Comparison of ENCODE assay signal across 8 cellular contexts in the genomic region with DNA sequence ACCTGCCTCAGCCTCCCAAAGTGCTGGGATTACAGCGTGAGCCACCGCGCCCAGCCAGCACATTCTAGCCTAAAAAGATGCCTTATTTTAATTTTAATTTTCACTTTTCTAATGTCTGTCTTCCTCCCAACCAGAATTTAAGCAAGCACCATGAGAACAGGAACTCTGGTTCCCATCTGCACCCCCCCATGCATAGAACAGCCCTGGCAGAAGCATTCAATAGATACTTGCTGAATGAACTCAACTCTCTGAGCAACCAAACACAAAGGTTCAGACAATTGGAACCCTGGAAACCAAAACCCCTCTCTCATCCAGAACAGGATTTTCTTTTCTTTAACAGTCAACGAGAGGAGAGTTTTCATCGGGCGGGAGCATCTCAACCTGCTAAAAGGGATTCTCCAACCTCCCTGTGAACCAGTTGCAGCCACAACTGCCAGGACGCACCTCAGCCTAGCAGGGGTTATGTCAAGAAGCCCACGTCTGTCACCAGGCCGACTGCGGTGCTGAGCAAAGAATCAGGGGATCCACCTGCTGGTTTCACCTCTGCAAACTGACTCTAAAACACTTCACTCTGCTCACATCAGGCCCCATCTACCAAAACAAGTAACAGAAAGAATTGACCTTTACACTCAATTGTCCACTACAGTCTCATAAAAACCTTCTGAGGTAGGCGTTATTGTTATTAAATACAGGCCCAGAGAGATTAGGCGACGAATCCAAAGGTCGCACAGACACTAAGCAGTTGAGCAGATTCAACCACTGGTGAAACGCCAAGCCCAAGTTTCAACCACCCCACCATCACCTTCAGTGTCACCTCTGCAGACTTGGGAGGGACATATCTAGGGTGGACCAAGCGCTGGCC. TPM values are rescaled to one million over a fixed set of nuclear protein-coding genes. Genes with fewer than 3 reads are reported as not detected.
DNase-seq lines count a peak whose midpoint lies in the region; ATAC-seq, FAIRE-seq and TF ChIP-seq lines count a peak whose summit lies in the region.

No MANE protein-coding gene starts in this region.

- peaks cover 31% of the 10 kb centered on the region for H3K4me1 Mint-ChIP-seq in activated CD4-positive, alpha-beta T cell treated with anti-CD3 and anti-CD28 coated beads, Interleukin-2, amount 10 ng/mL, durations not matched to agents 24 days and 14 days
- peaks cover 34% of the 10 kb centered on the region for H3K4me1 Mint-ChIP-seq in activated CD8-positive, alpha-beta T cell treated with anti-CD3 and anti-CD28 coated beads for 36 hours (ENCODE audit: low read depth)

- H3K4me3 Mint-ChIP-seq in activated CD4-positive, alpha-beta T cell treated with anti-CD3 and anti-CD28 coated beads, Interleukin-2, amount 10 ng/mL, durations not matched to agents 24 days and 14 days, result peak overlapping the region; percentile 86
- peak overlapping the region; percentile 80 for H3K4me3 Mint-ChIP-seq in activated CD8-positive, alpha-beta T cell treated with anti-CD3 and anti-CD28 coated beads for 36 hours

- H3K27ac Mint-ChIP-seq in activated CD4-positive, alpha-beta T cell treated with anti-CD3 and anti-CD28 coated beads, Interleukin-2, amount 10 ng/mL, durations not matched to agents 24 days and 14 days, result peak overlapping the region; percentile 42
- peak overlapping the region; percentile 62 for H3K27ac Mint-ChIP-seq in activated CD8-positive, alpha-beta T cell treated with anti-CD3 and anti-CD28 coated beads for 36 hours

- no peaks in the 10 kb centered on the region for H3K9me3 Mint-ChIP-seq in activated CD4-positive, alpha-beta T cell treated with anti-CD3 and anti-CD28 coated beads, Interleukin-2, amount 10 ng/mL, durations not matched to agents 24 days and 14 days
- no peaks in the 10 kb centered on the region for H3K9me3 Mint-ChIP-seq in activated CD8-positive, alpha-beta T cell treated with anti-CD3 and anti-CD28 coated beads for 36 hours

- H3K9ac ChIP-seq in kidney (ENCODE audit: low read length in 2 of 2), result peak overlapping the region; percentile 34 to 56

- H3K4me1 ChIP-seq in kidney (ENCODE audit: control insufficient read depth in 1 of 2, insufficient read depth in 1 of 2, low read depth in 1 of 2, low read length in 2 of 2) (peaks cover 8 to 23% of the 10 kb centered on the region in 2 donors), testis (peaks cover 39% of the 10 kb centered on the region)

- 50 to 56% methylated on average over 14 to 16 of the region's 16 CpGs for WGBS in testis, 2 donors

- H3K27me3 ChIP-seq in testis, result no peaks in the 10 kb centered on the region

- H3K27ac ChIP-seq in kidney (ENCODE audit: low read depth in 2 of 2, low read length in 2 of 2), result no peak overlapping the region
- H3K27ac ChIP-seq in testis, result no peak overlapping the region

- POLR2A ChIA-PET in activated CD8-positive, alpha-beta T cell treated with anti-CD3 and anti-CD28 coated beads for 36 hours (lab: Charles Lee), result interaction anchor here (11.0 kb wide), 1 partner anchor 14 kb away, joined by 395 read pairs; no protein-coding TSS in a partner anchor

- CTCF ChIA-PET in activated CD8-positive, alpha-beta T cell treated with anti-CD3 and anti-CD28 coated beads for 36 hours (lab: Charles Lee), result no interaction called here

- no peak for FAIRE-seq in kidney (lab: Jason Lieb, UNC)

- H3K27me3 Mint-ChIP-seq in activated CD4-positive, alpha-beta T cell treated with anti-CD3 and anti-CD28 coated beads, Interleukin-2, amount 10 ng/mL, durations not matched to agents 24 days and 14 days, result no peaks in the 10 kb centered on the region
- no peaks in the 10 kb centered on the region for H3K27me3 Mint-ChIP-seq in activated CD8-positive, alpha-beta T cell treated with anti-CD3 and anti-CD28 coated beads for 36 hours

- no peak for DNase-seq in activated CD4-positive, alpha-beta T cell treated with anti-CD3 and anti-CD28 coated beads, Interleukin-2, amount 10 ng/mL, durations not matched to agents 24 days and 14 days
- no peak for DNase-seq in activated CD4-positive, alpha-beta T cell treated with anti-CD3 and anti-CD28 coated beads for 4 hours
- peak; percentile 59 for DNase-seq in activated CD8-positive, alpha-beta T cell treated with anti-CD3 and anti-CD28 coated beads for 36 hours
- DNase-seq in kidney, result no peak
- DNase-seq in testis, result no peak
- DNase-seq in D341Med (ENCODE audit: low spot score), result no peak

- no peak for TF ChIP-seq CTCF in activated CD8-positive, alpha-beta T cell treated with anti-CD3 and anti-CD28 coated beads for 36 hours (IDR thresholded peaks at IDR 0.05)
- TF ChIP-seq CTCF in kidney (IDR thresholded peaks at IDR 0.05; ENCODE audit: borderline replicate concordance, extremely low read depth, insufficient read depth) (no peak), testis (IDR thresholded peaks at IDR 0.05) (no peak)

- peaks cover 33% of the 10 kb centered on the region for H3K36me3 Mint-ChIP-seq in activated CD4-positive, alpha-beta T cell treated with anti-CD3 and anti-CD28 coated beads, Interleukin-2, amount 10 ng/mL, durations not matched to agents 24 days and 14 days (ENCODE audit: low read depth)
- peaks cover 18% of the 10 kb centered on the region for H3K36me3 Mint-ChIP-seq in activated CD8-positive, alpha-beta T cell treated with anti-CD3 and anti-CD28 coated beads for 36 hours (ENCODE audit: low read depth)

- peaks cover 4 to 23% of the 10 kb centered on the region in 2 donors for H3K36me3 ChIP-seq in kidney (ENCODE audit: control insufficient read depth in 1 of 2, insufficient read depth in 2 of 2, low read length in 2 of 2)
- H3K36me3 ChIP-seq in testis (ENCODE audit: low read depth, missing control alignments), result no peaks in the 10 kb centered on the region

- H3K4me3 ChIP-seq in kidney (ENCODE audit: low read length in 2 of 2) (peak overlapping the region; percentile 53 to 74), testis (peak overlapping the region; percentile 64 to 67)

- peak; percentile 40 for ATAC-seq in activated CD8-positive, alpha-beta T cell treated with anti-CD3 and anti-CD28 coated beads for 36 hours
- no peak for ATAC-seq in GM18519 (IDR thresholded peaks at IDR 0.05; ENCODE audit: low FRiP score, unreplicated experiment)
- no peak for ATAC-seq in GM21447 (IDR thresholded peaks at IDR 0.05; ENCODE audit: unreplicated experiment)

- intact Hi-C loops in activated CD4-positive, alpha-beta T cell treated with anti-CD3 and anti-CD28 coated beads, Interleukin-2, amount 10 ng/mL, durations not matched to agents 24 days and 14 days (cut with micrococcal nuclease), result no loop called here
- intact Hi-C loops in activated CD8-positive, alpha-beta T cell treated with anti-CD3 and anti-CD28 coated beads for 36 hours (cut with micrococcal nuclease), result no loop called here
- intact Hi-C loops in kidney (cut with DNase I) (no loop called here), testis (cut with DNase I; ENCODE audit: low total_unique reads) (no loop called here)

- H3K9me3 ChIP-seq in kidney (ENCODE audit: control insufficient read depth in 1 of 2, low read length in 2 of 2), result no peaks in the 10 kb centered on the region
- H3K9me3 ChIP-seq in testis, result no peaks in the 10 kb centered on the region

- TF ChIP-seq POLR2A in testis (IDR thresholded peaks at IDR 0.05), result no peak

RNA-seq across cellular contexts. Expression of gene KIAA2013, which starts 1.7 kb away (rescaled TPM):
- 34.1 and 36.5 TPM in 2 replicates for total RNA-seq in activated CD4-positive, alpha-beta T cell treated with anti-CD3 and anti-CD28 coated beads, Interleukin-2, amount 10 ng/mL, durations not matched to agents 24 days and 14 days
- 10 to 100 TPM; 23.5 to 25.5 TPM for total RNA-seq in activated CD8-positive, alpha-beta T cell treated with anti-CD3 and anti-CD28 coated beads for 36 hours
- total RNA-seq in kidney (42.5 TPM), testis (100 to 1,000 TPM; 140 to 144 TPM)
- polyA plus RNA-seq in kidney (ENCODE audit: insufficient read depth, low read depth, low replicate concordance) (52.1 TPM), testis (ENCODE audit: insufficient read depth, low read depth, low replicate concordance) (73.5 TPM)

RNA-seq across cellular contexts. Expression of gene PLOD1, which starts 10.0 kb away (rescaled TPM):
- total RNA-seq in activated CD4-positive, alpha-beta T cell treated with anti-CD3 and anti-CD28 coated beads, Interleukin-2, amount 10 ng/mL, durations not matched to agents 24 days and 14 days, result 40.3 and 40.6 TPM in 2 replicates
- 10 to 100 TPM; 21.5 to 22.0 TPM for total RNA-seq in activated CD8-positive, alpha-beta T cell treated with anti-CD3 and anti-CD28 coated beads for 36 hours
- total RNA-seq in kidney, result 58.8 TPM
- 103 TPM for polyA plus RNA-seq in kidney (ENCODE audit: insufficient read depth, low read depth, low replicate concordance)
- 10 to 100 TPM; 33.1 to 62.0 TPM for total RNA-seq in testis
- 41.3 TPM for polyA plus RNA-seq in testis (ENCODE audit: insufficient read depth, low read depth, low replicate concordance)

RNA-seq across cellular contexts. Expression of gene MFN2, which starts 55.7 kb away (rescaled TPM):
- total RNA-seq in activated CD4-positive, alpha-beta T cell treated with anti-CD3 and anti-CD28 coated beads, Interleukin-2, amount 10 ng/mL, durations not matched to agents 24 days and 14 days, result 84.6 and 88.7 TPM in 2 replicates
- total RNA-seq in activated CD8-positive, alpha-beta T cell treated with anti-CD3 and anti-CD28 coated beads for 36 hours, result 10 to 100 TPM; 51.0 to 51.1 TPM
- total RNA-seq in kidney (77.6 TPM), testis (10 to 100 TPM; 77.5 to 95.3 TPM)
- polyA plus RNA-seq in kidney (ENCODE audit: insufficient read depth, low read depth, low replicate concordance) (41.1 TPM), testis (ENCODE audit: insufficient read depth, low read depth, low replicate concordance) (80.0 TPM)
